ENCODE assay signal across 26 cellular contexts in the genomic region with DNA sequence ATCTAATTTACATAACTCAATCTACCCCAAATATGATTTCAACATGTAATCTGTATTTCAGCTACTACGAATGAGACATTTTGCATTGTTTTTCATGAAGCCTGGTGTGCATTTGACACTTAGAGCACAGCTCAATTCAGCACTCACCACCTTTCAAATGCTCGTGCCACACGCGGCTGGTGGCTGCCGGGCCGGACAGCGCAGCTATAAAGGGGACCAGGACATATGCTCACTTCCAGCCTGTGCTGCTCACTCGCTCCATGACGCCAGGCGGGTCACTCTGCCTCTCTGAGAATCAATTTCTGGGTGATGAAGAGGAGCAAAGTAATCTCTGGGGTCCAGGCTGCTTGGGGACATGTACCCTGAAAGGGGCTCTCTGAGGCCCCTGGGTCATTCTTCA.
"Had no signal": no experiment of that assay in that cellular context is flagged by ENCODE, and none has a peak within 500 bp of the region (broad histone marks: within the 10 kb centered on the region; RNA-seq: fewer than 3 reads in every experiment).

No MANE protein-coding gene starts in this region.

- H3K4me3 ChIP-seq: colonic mucosa, esophagus squamous epithelium, gastroesophageal sphincter had no signal

- DNase-seq: activated B cell treated with CpG ODN at 0.5 μM for 24 hours; activated CD4-positive, alpha-beta memory T cell treated with anti-CD3 and anti-CD28 coated beads, Interleukin-2, amount 10 ng/mL, durations not matched to agents 7 days and 5 days; activated CD4-positive, alpha-beta T cell treated with anti-CD3 and anti-CD28 coated beads for 48 hours; activated CD4-positive, alpha-beta T cell treated with anti-CD3 and anti-CD28 coated beads, Interleukin-2, amount 50 U/mL, for 4 hours; activated CD8-positive, alpha-beta memory T cell treated with anti-CD3 and anti-CD28 coated beads, Interleukin-2, amount 50 U/mL, for 48 hours; activated gamma-delta T cell; activated naive CD4-positive, alpha-beta T cell; activated naive CD4-positive, alpha-beta T cell treated with anti-CD3 and anti-CD28 coated beads, Interleukin-2, amount 10 ng/mL, durations not matched to agents 7 days and 5 days; activated naive CD8-positive, alpha-beta T cell treated with anti-CD3 and anti-CD28 coated beads, Interleukin-2, amount 10 ng/mL, durations not matched to agents 7 days and 5 days; activated T-cell treated with anti-CD3 and anti-CD28 coated beads for 4 hours; activated T-cell treated with anti-CD3 and anti-CD28 coated beads, Interleukin-2, amount 50 U/mL, for 24 hours; activated T-cell treated with anti-CD3 and anti-CD28 coated beads, Interleukin-2, amount 50 U/mL, for 72 hours; colonic mucosa; effector CD8-positive, alpha-beta T cell; esophagus squamous epithelium; foreskin melanocyte; SW 1271; T-cell; T1000; WERI-Rb-1 had no signal

- H3K4me1 ChIP-seq: colonic mucosa, esophagus squamous epithelium, gastroesophageal sphincter had no signal

- H3K4me1 Mint-ChIP-seq: activated B cell treated with CpG ODN at 0.5 μM for 24 hours; activated CD4-positive, alpha-beta memory T cell treated with anti-CD3 and anti-CD28 coated beads, Interleukin-2, amount 10 ng/mL, durations not matched to agents 7 days and 5 days; activated naive CD4-positive, alpha-beta T cell treated with anti-CD3 and anti-CD28 coated beads, Interleukin-2, amount 10 ng/mL, durations not matched to agents 7 days and 5 days; activated naive CD8-positive, alpha-beta T cell treated with anti-CD3 and anti-CD28 coated beads, Interleukin-2, amount 10 ng/mL, durations not matched to agents 7 days and 5 days had no signal

- H3K27ac ChIP-seq: colonic mucosa, epithelial cell of prostate, esophagus squamous epithelium, gastroesophageal sphincter, WERI-Rb-1 had no signal

- H3K36me3 Mint-ChIP-seq: activated naive CD4-positive, alpha-beta T cell treated with anti-CD3 and anti-CD28 coated beads, Interleukin-2, amount 10 ng/mL, durations not matched to agents 7 days and 5 days; activated naive CD4-positive, alpha-beta T cell treated with anti-CD3 and anti-CD28 coated beads, Interleukin-2, amount 50 U/mL, for 72 hours; activated naive CD8-positive, alpha-beta T cell treated with anti-CD3 and anti-CD28 coated beads, Interleukin-2, amount 10 ng/mL, durations not matched to agents 7 days and 5 days; T-cell had no signal

- H3K36me3 ChIP-seq: colonic mucosa, esophagus squamous epithelium, gastroesophageal sphincter, WERI-Rb-1 had no signal

- H3K27ac Mint-ChIP-seq: activated B cell treated with CpG ODN at 0.5 μM for 24 hours; activated CD4-positive, alpha-beta memory T cell treated with anti-CD3 and anti-CD28 coated beads, Interleukin-2, amount 10 ng/mL, durations not matched to agents 7 days and 5 days; activated naive CD4-positive, alpha-beta T cell treated with anti-CD3 and anti-CD28 coated beads, Interleukin-2, amount 10 ng/mL, durations not matched to agents 7 days and 5 days; activated naive CD4-positive, alpha-beta T cell treated with anti-CD3 and anti-CD28 coated beads, Interleukin-2, amount 50 U/mL, for 72 hours; activated naive CD8-positive, alpha-beta T cell treated with anti-CD3 and anti-CD28 coated beads, Interleukin-2, amount 10 ng/mL, durations not matched to agents 7 days and 5 days; activated T-cell treated with anti-CD3 and anti-CD28 coated beads, Interleukin-2, amount 50 U/mL, for 24 hours; activated T-cell treated with anti-CD3 and anti-CD28 coated beads, Interleukin-2, amount 50 U/mL, for 72 hours; T-cell; T-helper 1 cell treated with Interleukin-12 subunit alpha and Interleukin-12 subunit beta and Interleukin-4 antibody, amounts not matched to agents 30 μg/mL and 1 μg/mL, for 36 hours; T-helper 2 cell treated with Interferon-gamma antibody and Interleukin-4, amounts not matched to agents 5 μg/mL and 100 μg/mL, for 36 hours had no signal

- H3K27me3 ChIP-seq: colonic mucosa had no signal

- ATAC-seq: activated CD4-positive, CD25-positive, alpha-beta regulatory T cell treated with anti-CD3 and anti-CD28 coated beads, Interleukin-2, amount 50 U/mL, for 24 hours; activated naive CD4-positive, alpha-beta T cell treated with anti-CD3 and anti-CD28 coated beads, Interleukin-2, amount 50 U/mL, for 72 hours; activated T-cell treated with anti-CD3 and anti-CD28 coated beads, Interleukin-2, amount 50 U/mL, for 72 hours; gastroesophageal sphincter; T-cell had no signal

- H3K4me3 Mint-ChIP-seq: activated B cell treated with CpG ODN at 0.5 μM for 24 hours; activated CD4-positive, alpha-beta memory T cell treated with anti-CD3 and anti-CD28 coated beads, Interleukin-2, amount 10 ng/mL, durations not matched to agents 7 days and 5 days; activated naive CD4-positive, alpha-beta T cell treated with anti-CD3 and anti-CD28 coated beads, Interleukin-2, amount 10 ng/mL, durations not matched to agents 7 days and 5 days; activated naive CD8-positive, alpha-beta T cell treated with anti-CD3 and anti-CD28 coated beads, Interleukin-2, amount 10 ng/mL, durations not matched to agents 7 days and 5 days; activated T-cell treated with anti-CD3 and anti-CD28 coated beads, Interleukin-2, amount 50 U/mL, for 24 hours; activated T-cell treated with anti-CD3 and anti-CD28 coated beads, Interleukin-2, amount 50 U/mL, for 72 hours; T-cell; T-helper 1 cell treated with Interleukin-12 subunit alpha and Interleukin-12 subunit beta and Interleukin-4 antibody, amounts not matched to agents 30 μg/mL and 1 μg/mL, for 36 hours; T-helper 2 cell treated with Interferon-gamma antibody and Interleukin-4, amounts not matched to agents 5 μg/mL and 100 μg/mL, for 36 hours had no signal

- H3K9me3 ChIP-seq: colonic mucosa, esophagus squamous epithelium, gastroesophageal sphincter had no signal
